In the genomic region with DNA sequence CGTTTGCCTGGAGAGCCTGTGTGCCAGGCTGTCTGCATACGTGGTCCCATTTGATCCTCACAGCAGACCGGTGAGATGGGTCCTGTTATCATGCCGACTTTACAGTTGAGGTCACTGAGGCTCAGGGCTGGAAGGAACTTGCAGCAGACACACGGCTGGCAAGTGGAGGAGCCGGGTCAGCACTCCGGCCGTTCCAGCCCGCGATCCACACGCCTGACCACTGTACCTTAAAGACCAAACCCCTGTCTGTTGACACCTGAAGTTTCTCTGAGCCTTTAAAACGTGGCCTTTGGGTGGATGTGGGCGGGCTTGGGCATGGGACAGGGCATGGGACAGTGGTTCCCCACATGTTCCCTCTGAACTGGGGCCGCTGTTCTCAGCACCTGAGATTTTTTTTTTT, we compare ENCODE assay signal across 16 cellular contexts.
DNase-seq lines count a peak whose midpoint lies in the region; ATAC-seq and TF ChIP-seq lines count a peak whose summit lies in the region.
"Had no signal": no experiment of that assay in that cellular context is flagged by ENCODE, and none has a peak within 500 bp of the region (broad histone marks: within the 10 kb centered on the region; RNA-seq: fewer than 3 reads in every experiment).

No MANE protein-coding gene starts in this region.

- peaks cover 38% of the 10 kb centered on the region for H3K9me1 ChIP-seq in IMR-90 (ENCODE audit: insufficient read depth, low read length)

- H3K27me3 ChIP-seq in IMR-90 (ENCODE audit: control insufficient read depth, insufficient read depth, low read length) (no peaks in the 10 kb centered on the region), mesendoderm (ENCODE audit: insufficient read depth, low read length, poor library complexity) (no peaks in the 10 kb centered on the region), aorta (ENCODE audit: control insufficient read depth in 1 of 2, insufficient read depth in 2 of 2, low read length in 1 of 2) (no peaks in the 10 kb centered on the region), ascending aorta (no peaks in the 10 kb centered on the region)

- intact Hi-C loops in IMR-90 (cut with micrococcal nuclease) = no loop called here
- intact Hi-C loops in aorta (cut with DNase I) = no loop called here
- intact Hi-C loops in ascending aorta (cut with DNase I) = no loop called here

- H3K9me3 ChIP-seq in IMR-90 (ENCODE audit: control insufficient read depth, insufficient read depth, low read length) = no peaks in the 10 kb centered on the region
- no peaks in the 10 kb centered on the region for H3K9me3 ChIP-seq in aorta (ENCODE audit: control insufficient read depth, low read length)
- no peaks in the 10 kb centered on the region for H3K9me3 ChIP-seq in ascending aorta
- H3K9me3 ChIP-seq: HAP-1 had no signal

- H4K91ac ChIP-seq in IMR-90 (ENCODE audit: insufficient read depth, low read depth, low read length) = no peak overlapping the region

- H3K4me1 ChIP-seq in IMR-90 (ENCODE audit: control insufficient read depth, insufficient read depth, low read length) (peaks cover 11% of the 10 kb centered on the region), mesendoderm (ENCODE audit: control insufficient read depth, low read depth, low read length) (no peaks in the 10 kb centered on the region), aorta (ENCODE audit: control insufficient read depth in 1 of 2, insufficient read depth in 2 of 2, low read length in 2 of 2) (no peaks in the 10 kb centered on the region), ascending aorta (no peaks in the 10 kb centered on the region)
- H3K4me1 ChIP-seq: HAP-1 had no signal

- in situ Hi-C loops in IMR-90 (cut with MboI; ENCODE audit: low sequenced_read_pairs) = loop anchor here (5.0 kb wide), 1 partner anchor 50 kb away; no protein-coding TSS in a partner anchor

- no peak overlapping the region for H3K4me2 ChIP-seq in IMR-90 (ENCODE audit: low read depth, low read length)
- no peak overlapping the region for H3K4me2 ChIP-seq in mesendoderm (ENCODE audit: low read length)

- H2AK5ac ChIP-seq in IMR-90 (ENCODE audit: low read depth, low read length) (no peak overlapping the region; the same call in 1 of the 2 replicates), mesendoderm (ENCODE audit: low read length) (no peak overlapping the region)

- peak overlapping the region; percentile 13 for H2AK9ac ChIP-seq in IMR-90 (replicated peaks; ENCODE audit: low read depth, low read length, poor library complexity)

- H2BK20ac ChIP-seq in IMR-90 (ENCODE audit: low read depth, low read length) = no peak overlapping the region

- no peaks in the 10 kb centered on the region for H3K79me2 ChIP-seq in mesendoderm (ENCODE audit: control insufficient read depth, insufficient read depth, low read length)

- BruUV-seq in IMR-90 (replicated peaks; lab: Mats Ljungman, UMichigan) = no TSS peak

- dilution Hi-C loops in IMR-90 (cut with HindIII; ENCODE audit: low sequenced_read_pairs, unreplicated experiment) = no loop called here

- H3K27ac ChIP-seq in IMR-90 (ENCODE audit: insufficient read depth, low read length) (no peak overlapping the region), mesendoderm (ENCODE audit: low read depth, low read length) (no peak overlapping the region), aorta (ENCODE audit: low read depth in 1 of 2, low read length in 2 of 2) (no peak overlapping the region), ascending aorta (no peak overlapping the region)

- H2BK5ac ChIP-seq in IMR-90 (ENCODE audit: low read depth, low read length, poor library complexity, severe bottlenecking) = no peak overlapping the region
- no peak overlapping the region for H2BK5ac ChIP-seq in mesendoderm (ENCODE audit: low read length)

- no peak for TF ChIP-seq POLR2A in IMR-90 (IDR thresholded peaks at IDR 0.05; ENCODE audit: low read depth, low read length)

- no peak for TF ChIP-seq RAD21 in IMR-90 (IDR thresholded peaks at IDR 0.05; ENCODE audit: low read length)

- WGBS in IMR-90 (ENCODE audit: extremely low coverage in 2 of 2, insufficient read length in 1 of 2), 2 experiments = 88% methylated on average over 3 of the region's 14 CpGs; no CpG with 5 or more reads in 1 of the 2 experiments
- no CpG with 5 or more reads among the region's 14 CpGs for WGBS in mesendoderm (ENCODE audit: extremely low coverage, insufficient coverage, low lambda C conversion rate)
- 85 to 88% methylated on average over 14 of the region's 14 CpGs for WGBS in aorta, 2 donors

- no peak overlapping the region for H2BK120ac ChIP-seq in IMR-90 (ENCODE audit: low read depth, low read length)
- no peak overlapping the region for H2BK120ac ChIP-seq in mesendoderm (ENCODE audit: low read depth, low read length)

- H3K56ac ChIP-seq in IMR-90 (ENCODE audit: extremely low read depth, insufficient read depth, low read length) (no peak overlapping the region), mesendoderm (ENCODE audit: low read length) (no peak overlapping the region)

- H2AFZ ChIP-seq in IMR-90 (replicated peaks; ENCODE audit: low read length, poor library complexity) = peak overlapping the region; percentile 32

- H3K18ac ChIP-seq in IMR-90 (ENCODE audit: low read depth, low read length) (no peak overlapping the region), mesendoderm (ENCODE audit: low read length) (no peak overlapping the region)

- TF ChIP-seq CTCF in IMR-90 (conservative IDR thresholded peaks at IDR 0.05; ENCODE audit: low read depth, low read length) (no peak), ascending aorta (IDR thresholded peaks at IDR 0.05) (no peak)

- peaks cover 29% of the 10 kb centered on the region for H4K20me1 ChIP-seq in IMR-90 (ENCODE audit: insufficient read depth, low read length)

- H4K5ac ChIP-seq in IMR-90 (ENCODE audit: low read depth, low read length) (no peak overlapping the region), mesendoderm (ENCODE audit: low read length) (no peak overlapping the region)

- DNase-seq in IMR-90 (no peak), mesendoderm (no peak), aorta (no peak), ascending aorta (ENCODE audit: low spot score in 2 of 2) (no peak)
- DNase-seq: CD4-positive, alpha-beta T cell; CD8-positive, alpha-beta memory T cell; DMS 273 treated with DMSO at 0.1 percent for 48 hours; DMS79; EL; GDM1; GOT3; HFFc6 had no signal

- H3K79me1 ChIP-seq in IMR-90 (ENCODE audit: low read depth in 1 of 2, low read length in 2 of 2) = peaks cover 35 to 72% of the 10 kb centered on the region in 2 experiments
- H3K79me1 ChIP-seq in mesendoderm (ENCODE audit: low read length) = no peaks in the 10 kb centered on the region

- CTCF ChIA-PET in IMR-90 (lab: Yijun Ruan, JAX) = no interaction called here

- no peak overlapping the region for H3K23ac ChIP-seq in IMR-90 (ENCODE audit: low read depth, low read length)
- H3K23ac ChIP-seq in mesendoderm (ENCODE audit: low read length) = peak overlapping the region; percentile 45

- H3K14ac ChIP-seq in IMR-90 (replicated peaks; ENCODE audit: low read depth, low read length) = no peak overlapping the region

- ATAC-seq in IMR-90 (ENCODE audit: low read depth) (no peak), aorta (ENCODE audit: low FRiP score) (peak; percentile 36), HG03039 (IDR thresholded peaks at IDR 0.05; ENCODE audit: unreplicated experiment) (no peak), GM19023 (IDR thresholded peaks at IDR 0.05; ENCODE audit: unreplicated experiment) (no peak)
- ATAC-seq: GM12878 had no signal

- H2BK15ac ChIP-seq in IMR-90 (ENCODE audit: low read depth, low read length) = no peak overlapping the region
- no peak overlapping the region for H2BK15ac ChIP-seq in mesendoderm (replicated peaks; ENCODE audit: low read depth)

- POLR2A ChIA-PET in IMR-90 (lab: Charles Lee; ENCODE audit: unreplicated experiment) = no interaction called here

- H4K8ac ChIP-seq in IMR-90 (ENCODE audit: low read depth in 2 of 2, low read length in 2 of 2) (no peak overlapping the region), mesendoderm (ENCODE audit: low read depth, low read length) (no peak overlapping the region)

- no peaks in the 10 kb centered on the region for H3K36me3 ChIP-seq in IMR-90 (ENCODE audit: control insufficient read depth, insufficient read depth, low read length)
- no peaks in the 10 kb centered on the region for H3K36me3 ChIP-seq in mesendoderm (ENCODE audit: control insufficient read depth, insufficient read depth, low read length)
- H3K36me3 ChIP-seq in aorta (ENCODE audit: control insufficient read depth in 1 of 2, insufficient read depth in 2 of 2, low read length in 1 of 2) = no peaks in the 10 kb centered on the region
- H3K36me3 ChIP-seq in ascending aorta = no peaks in the 10 kb centered on the region
- H3K36me3 ChIP-seq: HAP-1 had no signal

- H3K9ac ChIP-seq in IMR-90 (ENCODE audit: low read depth, low read length) (no peak overlapping the region), mesendoderm (ENCODE audit: low read length) (no peak overlapping the region)

- H3K4me3 ChIP-seq in IMR-90 (ENCODE audit: insufficient read depth, low read depth, low read length) (no peak overlapping the region), mesendoderm (ENCODE audit: low read length) (no peak overlapping the region), aorta (ENCODE audit: low read length in 2 of 2) (no peak overlapping the region), ascending aorta (no peak overlapping the region)
- H3K4me3 ChIP-seq: GM12878, HAP-1 had no signal

- H3K4ac ChIP-seq in IMR-90 (ENCODE audit: low read depth, low read length) (no peak overlapping the region), mesendoderm (ENCODE audit: low read depth, low read length) (no peak overlapping the region)

TF ChIP-seq in IMR-90, 13 proteins besides CTCF, POLR2A, EP300 and RAD21:
- TF ChIP-seq, protein P1, sequence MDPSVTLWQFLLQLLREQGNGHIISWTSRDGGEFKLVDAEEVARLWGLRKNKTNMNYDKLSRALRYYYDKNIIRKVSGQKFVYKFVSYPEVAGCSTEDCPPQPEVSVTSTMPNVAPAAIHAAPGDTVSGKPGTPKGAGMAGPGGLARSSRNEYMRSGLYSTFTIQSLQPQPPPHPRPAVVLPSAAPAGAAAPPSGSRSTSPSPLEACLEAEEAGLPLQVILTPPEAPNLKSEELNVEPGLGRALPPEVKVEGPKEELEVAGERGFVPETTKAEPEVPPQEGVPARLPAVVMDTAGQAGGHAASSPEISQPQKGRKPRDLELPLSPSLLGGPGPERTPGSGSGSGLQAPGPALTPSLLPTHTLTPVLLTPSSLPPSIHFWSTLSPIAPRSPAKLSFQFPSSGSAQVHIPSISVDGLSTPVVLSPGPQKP (IDR thresholded peaks at IDR 0.05; ENCODE audit: borderline replicate concordance, low read depth, low read length) = no peak
TF ChIP-seq in IMR-90: peak in this region for 0.
